In genomic region chr3:25426408-25426807, GRCh38 we compare ENCODE assay signal across 12 cellular contexts. TPM values are rescaled to one million over a fixed set of nuclear protein-coding genes. Genes with fewer than 3 reads are reported as not detected.
DNase-seq lines count a peak whose midpoint lies in the region; ATAC-seq and TF ChIP-seq lines count a peak whose summit lies in the region.
"Had no signal": no experiment of that assay in that cellular context is flagged by ENCODE, and none has a peak within 500 bp of the region (broad histone marks: within the 10 kb centered on the region; RNA-seq: fewer than 3 reads in every experiment).

No MANE protein-coding gene starts in this region.

- no peak overlapping the region for H2AFZ ChIP-seq in smooth muscle cell (ENCODE audit: low read depth)

- TF ChIP-seq CTCF in HEK293 (tag by site-specific recombination; IDR thresholded peaks at IDR 0.05): no peak
- TF ChIP-seq CTCF in brain (conservative IDR thresholded peaks at IDR 0.05): no peak
- no peak for TF ChIP-seq CTCF in smooth muscle cell (IDR thresholded peaks at IDR 0.05; ENCODE audit: borderline replicate concordance, insufficient read depth, poor library complexity, severe bottlenecking)
- TF ChIP-seq CTCF in omental fat pad (IDR thresholded peaks at IDR 0.05): no peak

- peak overlapping the region in 3 of 5 experiments; percentile 16 to 100 (median 97) for H3K27ac Mint-ChIP-seq in brain
- H3K27ac Mint-ChIP-seq: activated CD8-positive, alpha-beta memory T cell treated with anti-CD3 and anti-CD28 coated beads, Interleukin-2, amount 10 ng/mL, durations not matched to agents 7 days and 5 days; activated naive CD4-positive, alpha-beta T cell treated with anti-CD3 and anti-CD28 coated beads, Interleukin-2, amount 10 ng/mL, durations not matched to agents 7 days and 5 days; naive thymus-derived CD4-positive, alpha-beta T cell had no signal

- peak overlapping the region in 4 of 5 experiments; percentile 91 to 100 (median 93) for H3K4me3 Mint-ChIP-seq in brain
- H3K4me3 Mint-ChIP-seq: activated CD8-positive, alpha-beta memory T cell treated with anti-CD3 and anti-CD28 coated beads, Interleukin-2, amount 10 ng/mL, durations not matched to agents 7 days and 5 days; activated naive CD4-positive, alpha-beta T cell treated with anti-CD3 and anti-CD28 coated beads, Interleukin-2, amount 10 ng/mL, durations not matched to agents 7 days and 5 days; naive thymus-derived CD4-positive, alpha-beta T cell had no signal

- peaks cover 45% of the 10 kb centered on the region for H3F3A ChIP-seq in smooth muscle cell (ENCODE audit: low read depth)

- H3K4me2 ChIP-seq in smooth muscle cell: peak overlapping the region; percentile 93

- POLR2A ChIA-PET in HEK293 (lab: Yijun Ruan, JAX): no interaction called here

- H3K9me3 Mint-ChIP-seq in brain: no peaks in the 10 kb centered on the region
- H3K9me3 Mint-ChIP-seq: activated naive CD4-positive, alpha-beta T cell treated with anti-CD3 and anti-CD28 coated beads, Interleukin-2, amount 10 ng/mL, durations not matched to agents 7 days and 5 days had no signal

- CTCF ChIA-PET in HEK293 (lab: Yijun Ruan, JAX): interaction anchor here (1.0 kb wide), 1 partner anchor 169 kb away, joined by 3 read pairs; no protein-coding TSS in a partner anchor

- peaks cover 75% of the 10 kb centered on the region for H3K4me1 Mint-ChIP-seq in brain
- H3K4me1 Mint-ChIP-seq: activated naive CD4-positive, alpha-beta T cell treated with anti-CD3 and anti-CD28 coated beads, Interleukin-2, amount 10 ng/mL, durations not matched to agents 7 days and 5 days had no signal

- H3K27ac ChIP-seq in HEK293 (ENCODE audit: extremely low read depth, low read depth, low read length) (no peak overlapping the region), smooth muscle cell (ENCODE audit: low read depth) (peak overlapping the region; percentile 89)

- DNase-seq in iris pigment epithelial cell (ENCODE audit: low read depth): peak; percentile 51
- no peak for DNase-seq in smooth muscle cell (lab: John Stamatoyannopoulos, UW; ENCODE audit: unreplicated experiment)
- no peak for DNase-seq in hypothalamus (lab: John Stamatoyannopoulos, UW)
- no peak for DNase-seq in epidermal melanocyte (ENCODE audit: insufficient read length, low spot score)
- DNase-seq in omental fat pad (ENCODE audit: low spot score): no peak
- DNase-seq: activated CD8-positive, alpha-beta memory T cell treated with anti-CD3 and anti-CD28 coated beads, Interleukin-2, amount 10 ng/mL, durations not matched to agents 7 days and 5 days; activated naive CD4-positive, alpha-beta T cell treated with anti-CD3 and anti-CD28 coated beads, Interleukin-2, amount 10 ng/mL, durations not matched to agents 7 days and 5 days; naive thymus-derived CD4-positive, alpha-beta T cell; NCI-H1105 treated with DMSO at 0.1 percent for 48 hours had no signal

- H3K4me3 ChIP-seq in HEK293 (ENCODE audit: low read depth, low read length) (no peak overlapping the region), smooth muscle cell (no peak overlapping the region)

- no peak overlapping the region for H3K9ac ChIP-seq in smooth muscle cell (ENCODE audit: low read depth)

- H3K4me1 ChIP-seq in HEK293 (ENCODE audit: control insufficient read depth, insufficient read depth, low read length) (peaks cover 9% of the 10 kb centered on the region), smooth muscle cell (ENCODE audit: low read depth) (peaks cover 72% of the 10 kb centered on the region)

- H4K20me1 ChIP-seq in smooth muscle cell (ENCODE audit: low read depth): no peaks in the 10 kb centered on the region

- WGBS in smooth muscle cell (ENCODE audit: low lambda C conversion rate): 17% methylated on average over 2 of the region's 2 CpGs

- ATAC-seq in GM21390 (IDR thresholded peaks at IDR 0.05; ENCODE audit: unreplicated experiment) (no peak), omental fat pad (ENCODE audit: low FRiP score) (no peak)
- ATAC-seq: activated CD8-positive, alpha-beta memory T cell treated with anti-CD3 and anti-CD28 coated beads, Interleukin-2, amount 10 ng/mL, durations not matched to agents 7 days and 5 days; naive thymus-derived CD4-positive, alpha-beta T cell had no signal

- H3K79me2 ChIP-seq in smooth muscle cell (ENCODE audit: low read depth): peaks cover 32% of the 10 kb centered on the region

- H3K36me3 ChIP-seq in HEK293 (ENCODE audit: control insufficient read depth in 2 of 2, insufficient read depth in 1 of 2, low read length in 2 of 2) (no peaks in the 10 kb centered on the region), smooth muscle cell (ENCODE audit: low read depth) (no peaks in the 10 kb centered on the region)

- no peaks in the 10 kb centered on the region for H3K27me3 ChIP-seq in smooth muscle cell (ENCODE audit: low read depth)

- H3K27me3 Mint-ChIP-seq in brain: peaks cover 40% of the 10 kb centered on the region

- H3K9me3 ChIP-seq in HEK293 (ENCODE audit: control insufficient read depth, insufficient read depth, low read depth, low read length): no peaks in the 10 kb centered on the region
- H3K9me3 ChIP-seq in smooth muscle cell (replicated peaks; ENCODE audit: low read depth): no peaks in the 10 kb centered on the region

- H3K36me3 Mint-ChIP-seq in brain: no peaks in the 10 kb centered on the region
- H3K36me3 Mint-ChIP-seq: activated CD8-positive, alpha-beta memory T cell treated with anti-CD3 and anti-CD28 coated beads, Interleukin-2, amount 10 ng/mL, durations not matched to agents 7 days and 5 days; activated naive CD4-positive, alpha-beta T cell treated with anti-CD3 and anti-CD28 coated beads, Interleukin-2, amount 10 ng/mL, durations not matched to agents 7 days and 5 days; naive thymus-derived CD4-positive, alpha-beta T cell had no signal

TF ChIP-seq in HEK293, 187 proteins besides CTCF, POLR2A, EP300 and RAD21:
- TF ChIP-seq FEZF1 (tag by site-specific recombination; IDR thresholded peaks at IDR 0.05): peak; percentile 40; the same call in 1 of the 2 replicates
- TF ChIP-seq, protein P1, sequence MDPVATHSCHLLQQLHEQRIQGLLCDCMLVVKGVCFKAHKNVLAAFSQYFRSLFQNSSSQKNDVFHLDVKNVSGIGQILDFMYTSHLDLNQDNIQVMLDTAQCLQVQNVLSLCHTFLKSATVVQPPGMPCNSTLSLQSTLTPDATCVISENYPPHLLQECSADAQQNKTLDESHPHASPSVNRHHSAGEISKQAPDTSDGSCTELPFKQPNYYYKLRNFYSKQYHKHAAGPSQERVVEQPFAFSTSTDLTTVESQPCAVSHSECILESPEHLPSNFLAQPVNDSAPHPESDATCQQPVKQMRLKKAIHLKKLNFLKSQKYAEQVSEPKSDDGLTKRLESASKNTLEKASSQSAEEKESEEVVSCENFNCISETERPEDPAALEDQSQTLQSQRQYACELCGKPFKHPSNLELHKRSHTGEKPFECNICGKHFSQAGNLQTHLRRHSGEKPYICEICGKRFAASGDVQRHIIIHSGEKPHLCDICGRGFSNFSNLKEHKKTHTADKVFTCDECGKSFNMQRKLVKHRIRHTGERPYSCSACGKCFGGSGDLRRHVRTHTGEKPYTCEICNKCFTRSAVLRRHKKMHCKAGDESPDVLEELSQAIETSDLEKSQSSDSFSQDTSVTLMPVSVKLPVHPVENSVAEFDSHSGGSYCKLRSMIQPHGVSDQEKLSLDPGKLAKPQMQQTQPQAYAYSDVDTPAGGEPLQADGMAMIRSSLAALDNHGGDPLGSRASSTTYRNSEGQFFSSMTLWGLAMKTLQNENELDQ (tag by site-specific recombination; IDR thresholded peaks at IDR 0.05; ENCODE audit: low read depth): no peak
- peak; percentile 41; the same call in 1 of the 2 replicates for TF ChIP-seq ZBTB20 (tag by site-specific recombination; IDR thresholded peaks at IDR 0.05)

RNA-seq across cellular contexts. Expression of gene RARB, which starts 1.7 kb away (rescaled TPM):
- polyA plus RNA-seq in brain (ENCODE audit: insufficient read depth, low read depth, low replicate concordance) (3.7 TPM), smooth muscle cell (62.8 and 88.1 TPM in 2 replicates)
- total RNA-seq in smooth muscle cell (106 and 129 TPM in 2 replicates), omental fat pad (10 to 100 TPM in 1 of 4 donors, 1 to 10 TPM in 3; 2.6 to 11.2 (median 3.4) TPM)
- total RNA-seq: activated CD8-positive, alpha-beta memory T cell treated with anti-CD3 and anti-CD28 coated beads, Interleukin-2, amount 10 ng/mL, durations not matched to agents 7 days and 5 days; naive thymus-derived CD4-positive, alpha-beta T cell had no signal
